ENCODE assay signal across 22 cellular contexts in the genomic region with DNA sequence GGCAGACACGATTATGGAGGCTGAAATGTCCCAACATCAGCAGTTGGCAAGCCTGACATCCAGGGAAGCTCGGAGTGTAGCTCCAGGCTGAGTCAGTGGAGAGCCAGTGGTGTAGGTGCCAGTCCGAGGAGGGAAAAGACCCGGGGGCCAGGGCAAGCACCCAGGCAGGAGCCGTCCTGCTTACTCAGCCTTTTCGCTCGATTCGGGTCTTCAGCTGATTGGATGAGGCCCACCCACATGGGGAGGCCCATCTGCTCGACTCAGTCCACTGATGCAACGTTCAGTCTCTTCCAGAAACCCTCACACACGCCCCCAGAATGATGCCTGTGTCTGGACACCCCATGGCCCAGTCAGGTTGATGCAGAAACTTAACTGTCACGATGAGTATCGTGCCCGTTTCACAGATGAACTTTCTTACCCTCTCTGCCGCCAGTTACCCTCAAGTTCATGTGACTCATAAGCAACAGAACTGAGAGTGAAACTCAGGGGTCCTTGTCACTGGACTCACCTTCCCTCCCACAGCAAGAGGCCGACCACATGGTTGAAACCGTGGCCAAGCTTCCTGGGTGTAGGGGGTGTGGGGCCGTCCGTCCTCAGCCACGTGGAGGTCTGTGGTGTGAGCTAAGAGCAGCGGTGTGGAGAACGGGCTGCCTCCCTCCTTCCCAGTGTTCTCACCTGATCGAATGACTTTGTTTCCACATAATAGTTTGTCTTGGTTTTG.
DNase-seq lines count a peak whose midpoint lies in the region; ATAC-seq and TF ChIP-seq lines count a peak whose summit lies in the region.
"Had no signal": no experiment of that assay in that cellular context is flagged by ENCODE, and none has a peak within 500 bp of the region (broad histone marks: within the 10 kb centered on the region; RNA-seq: fewer than 3 reads in every experiment).

No MANE protein-coding gene starts in this region.

- H3K36me3 Mint-ChIP-seq in activated T-cell treated with anti-CD3 and anti-CD28 coated beads, Interleukin-2, amount 50 U/mL, for 72 hours (ENCODE audit: insufficient read depth in 2 of 2), result no peaks in the 10 kb centered on the region
- H3K36me3 Mint-ChIP-seq in activated T-cell treated with anti-CD3 and anti-CD28 coated beads, Interleukin-2, amount 50 U/mL, for 4 hours (ENCODE audit: insufficient read depth), result no peaks in the 10 kb centered on the region

- peaks cover 17% of the 10 kb centered on the region for H3K4me1 Mint-ChIP-seq in activated T-cell treated with anti-CD3 and anti-CD28 coated beads, Interleukin-2, amount 50 U/mL, for 72 hours (ENCODE audit: low read depth)
- peaks cover 18% of the 10 kb centered on the region for H3K4me1 Mint-ChIP-seq in activated T-cell treated with anti-CD3 and anti-CD28 coated beads, Interleukin-2, amount 50 U/mL, for 4 hours (ENCODE audit: low read depth)

- H3K4me3 ChIP-seq in mucosa of descending colon (no peak overlapping the region), upper lobe of right lung (no peak overlapping the region)
- H3K4me3 ChIP-seq: ascending aorta, lung had no signal

- H3K4me3 Mint-ChIP-seq in activated T-cell treated with anti-CD3 and anti-CD28 coated beads, Interleukin-2, amount 50 U/mL, for 72 hours, result no peak overlapping the region
- no peak overlapping the region for H3K4me3 Mint-ChIP-seq in activated T-cell treated with anti-CD3 and anti-CD28 coated beads, Interleukin-2, amount 50 U/mL, for 4 hours
- H3K4me3 Mint-ChIP-seq: activated CD4-positive, alpha-beta memory T cell treated with anti-CD3 and anti-CD28 coated beads, Interleukin-2, amount 10 ng/mL, durations not matched to agents 7 days and 5 days; H9; T-helper 1 cell treated with Interleukin-12 subunit alpha and Interleukin-12 subunit beta and Interleukin-4 antibody, amounts not matched to agents 30 μg/mL and 1 μg/mL, for 36 hours had no signal

- H3K9me3 ChIP-seq in mucosa of descending colon, result no peaks in the 10 kb centered on the region
- H3K9me3 ChIP-seq in upper lobe of right lung, result no peaks in the 10 kb centered on the region
- H3K9me3 ChIP-seq: ascending aorta had no signal

- no peak overlapping the region for H3K27ac Mint-ChIP-seq in activated T-cell treated with anti-CD3 and anti-CD28 coated beads, Interleukin-2, amount 50 U/mL, for 72 hours
- H3K27ac Mint-ChIP-seq: activated CD4-positive, alpha-beta memory T cell treated with anti-CD3 and anti-CD28 coated beads, Interleukin-2, amount 10 ng/mL, durations not matched to agents 7 days and 5 days; T-helper 1 cell treated with Interleukin-12 subunit alpha and Interleukin-12 subunit beta and Interleukin-4 antibody, amounts not matched to agents 30 μg/mL and 1 μg/mL, for 36 hours had no signal

- ATAC-seq in activated T-cell treated with anti-CD3 and anti-CD28 coated beads, Interleukin-2, amount 50 U/mL, for 72 hours (replicated peaks in 1 of 2), result peak; percentile 76 to 79
- ATAC-seq in activated T-cell treated with anti-CD3 and anti-CD28 coated beads, Interleukin-2, amount 50 U/mL, for 4 hours, result no peak
- ATAC-seq in mucosa of descending colon (no peak), upper lobe of right lung (no peak), GM18870 (IDR thresholded peaks at IDR 0.05; ENCODE audit: unreplicated experiment) (no peak), HG03097 (IDR thresholded peaks at IDR 0.05; ENCODE audit: low FRiP score, unreplicated experiment) (no peak)

- H3K4me1 ChIP-seq in mucosa of descending colon (ENCODE audit: low read depth), result no peaks in the 10 kb centered on the region
- H3K4me1 ChIP-seq in upper lobe of right lung, result no peaks in the 10 kb centered on the region
- H3K4me1 ChIP-seq: ascending aorta had no signal

- no peak overlapping the region for H3K27ac ChIP-seq in upper lobe of right lung
- H3K27ac ChIP-seq: ascending aorta, VCaP had no signal

- intact Hi-C loops in mucosa of descending colon (cut with DNase I, micrococcal nuclease), result no loop called here
- intact Hi-C loops in upper lobe of right lung (cut with DNase I), result no loop called here

- peak; percentile 15 to 41 for DNase-seq in activated T-cell treated with anti-CD3 and anti-CD28 coated beads, Interleukin-2, amount 50 U/mL, for 72 hours
- no peak for DNase-seq in activated T-cell treated with anti-CD3 and anti-CD28 coated beads, Interleukin-2, amount 50 U/mL, for 4 hours
- DNase-seq in activated CD8-positive, alpha-beta memory T cell treated with anti-CD3 and anti-CD28 coated beads, Interleukin-2, amount 50 U/mL, for 48 hours, result peak; percentile 54
- DNase-seq in mucosa of descending colon (peak in 2 of 3 donors; percentile 10 to 29), upper lobe of right lung (peak; percentile 45), kidney glomerular epithelial cell (lab: John Stamatoyannopoulos, UW) (no peak)
- DNase-seq: activated CD4-positive, alpha-beta memory T cell treated with anti-CD3 and anti-CD28 coated beads, Interleukin-2, amount 10 ng/mL, durations not matched to agents 7 days and 5 days; DMS 273 treated with DMSO at 0.1 percent for 48 hours; GDM1; immature natural killer cell; NCI-H1417 treated with DMSO at 0.1 percent for 48 hours; NCI-H2171; NCI-H748 treated with DMSO at 0.1 percent for 48 hours; OCI-M1; SIG-M5 had no signal

- H3K9me3 Mint-ChIP-seq in activated T-cell treated with anti-CD3 and anti-CD28 coated beads, Interleukin-2, amount 50 U/mL, for 72 hours, result no peaks in the 10 kb centered on the region
- no peaks in the 10 kb centered on the region for H3K9me3 Mint-ChIP-seq in activated T-cell treated with anti-CD3 and anti-CD28 coated beads, Interleukin-2, amount 50 U/mL, for 4 hours
- H3K9me3 Mint-ChIP-seq: activated CD4-positive, alpha-beta memory T cell treated with anti-CD3 and anti-CD28 coated beads, Interleukin-2, amount 10 ng/mL, durations not matched to agents 7 days and 5 days; immature natural killer cell; T-helper 1 cell treated with Interleukin-12 subunit alpha and Interleukin-12 subunit beta and Interleukin-4 antibody, amounts not matched to agents 30 μg/mL and 1 μg/mL, for 36 hours had no signal

- no peaks in the 10 kb centered on the region for H3K36me3 ChIP-seq in mucosa of descending colon (ENCODE audit: low read depth)
- H3K36me3 ChIP-seq in upper lobe of right lung, result no peaks in the 10 kb centered on the region
- H3K36me3 ChIP-seq: ascending aorta had no signal

- no peak for TF ChIP-seq CTCF in mucosa of descending colon (IDR thresholded peaks at IDR 0.05)
- TF ChIP-seq CTCF in upper lobe of right lung (IDR thresholded peaks at IDR 0.05), result no peak

- no peaks in the 10 kb centered on the region for H3K27me3 ChIP-seq in upper lobe of right lung
- H3K27me3 ChIP-seq: ascending aorta had no signal

- H3K27me3 Mint-ChIP-seq in activated T-cell treated with anti-CD3 and anti-CD28 coated beads, Interleukin-2, amount 50 U/mL, for 72 hours (ENCODE audit: low read depth), result no peaks in the 10 kb centered on the region
- no peaks in the 10 kb centered on the region for H3K27me3 Mint-ChIP-seq in activated T-cell treated with anti-CD3 and anti-CD28 coated beads, Interleukin-2, amount 50 U/mL, for 4 hours (ENCODE audit: low read depth)
- H3K27me3 Mint-ChIP-seq: activated CD4-positive, alpha-beta memory T cell treated with anti-CD3 and anti-CD28 coated beads, Interleukin-2, amount 10 ng/mL, durations not matched to agents 7 days and 5 days had no signal

Comparison
In these comparisons a context has a peak if more than half of its experiments do, and no peak if none do; other contexts are left out.
1. ATAC-seq: peak in activated T-cell treated with anti-CD3 and anti-CD28 coated beads, Interleukin-2, amount 50 U/mL, for 72 hours (2 of 2); none in activated T-cell treated with anti-CD3 and anti-CD28 coated beads, Interleukin-2, amount 50 U/mL, for 4 hours (0 of 2), mucosa of descending colon (single experiment), upper lobe of right lung (single experiment), GM18870 (single experiment) and HG03097 (single experiment).
2. DNase-seq: peak in activated T-cell treated with anti-CD3 and anti-CD28 coated beads, Interleukin-2, amount 50 U/mL, for 72 hours (2 of 2), activated CD8-positive, alpha-beta memory T cell treated with anti-CD3 and anti-CD28 coated beads, Interleukin-2, amount 50 U/mL, for 48 hours (single experiment), mucosa of descending colon (2 of 3) and upper lobe of right lung (single experiment); none in activated T-cell treated with anti-CD3 and anti-CD28 coated beads, Interleukin-2, amount 50 U/mL, for 4 hours (single experiment) and kidney glomerular epithelial cell (single experiment).